ENCODE assay signal across 18 cellular contexts in the genomic region with DNA sequence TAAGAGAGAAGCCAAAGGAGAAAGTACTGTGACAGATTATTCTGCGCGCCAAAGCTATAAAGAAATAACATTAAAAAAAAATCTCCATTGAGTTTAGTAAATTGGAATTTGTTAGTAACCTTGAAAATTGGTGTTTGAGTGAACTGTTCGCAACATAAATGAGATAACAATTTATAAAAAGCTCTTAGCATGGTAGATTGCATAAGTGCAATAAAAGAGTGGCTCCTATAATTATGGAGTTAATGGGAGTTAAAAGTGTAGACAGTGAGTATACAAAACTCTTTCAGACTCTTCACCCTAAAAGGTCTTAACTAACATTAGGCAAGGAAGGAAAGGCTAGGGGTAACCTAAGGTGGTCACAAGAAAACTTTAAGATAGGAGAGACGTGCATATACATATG.
"Had no signal": no experiment of that assay in that cellular context is flagged by ENCODE, and none has a peak within 500 bp of the region (broad histone marks: within the 10 kb centered on the region; RNA-seq: fewer than 3 reads in every experiment).

No MANE protein-coding gene starts in this region.

- H3K4me3 Mint-ChIP-seq: naive thymus-derived CD4-positive, alpha-beta T cell; neural crest cell; type B pancreatic cell had no signal

- H3K9me3 Mint-ChIP-seq: naive thymus-derived CD4-positive, alpha-beta T cell; neural crest cell; type B pancreatic cell had no signal

- H3K4me1 ChIP-seq: suprapubic skin had no signal

- H3K27me3 ChIP-seq: esophagus squamous epithelium, gastroesophageal sphincter, sigmoid colon, suprapubic skin, thyroid gland had no signal

- H3K9me3 ChIP-seq: esophagus squamous epithelium, gastroesophageal sphincter, sigmoid colon, suprapubic skin, thyroid gland had no signal

- H3K27ac Mint-ChIP-seq: type B pancreatic cell had no signal

- ATAC-seq: gastroesophageal sphincter; left lobe of liver; naive thymus-derived CD4-positive, alpha-beta T cell had no signal

- H3K27me3 Mint-ChIP-seq: naive thymus-derived CD4-positive, alpha-beta T cell; type B pancreatic cell had no signal

- H3K4me3 ChIP-seq: esophagus squamous epithelium, gastroesophageal sphincter, sigmoid colon, skin epidermis, suprapubic skin, thyroid gland had no signal

- H3K27ac ChIP-seq: esophagus squamous epithelium, gastroesophageal sphincter, sigmoid colon, skin epidermis, suprapubic skin, thyroid gland had no signal

- DNase-seq: esophagus squamous epithelium; foreskin fibroblast; glutamatergic neuron; islet precursor cell; mammary epithelial cell; naive thymus-derived CD4-positive, alpha-beta T cell; posterior cingulate gyrus; sigmoid colon; stimulated activated CD4-positive, alpha-beta T cell treated with anti-CD3 and anti-CD28 coated beads, Interleukin-2, amount 100 ng/mL, for 24 hours; stimulated activated CD4-positive, alpha-beta T cell treated with anti-CD3 and anti-CD28 coated beads, Interleukin-4, amount 100 ng/mL, for 4 hours; stimulated activated naive CD4-positive, alpha-beta T cell; thyroid gland had no signal
